In genomic region chr5:145681686-145682085, GRCh38 we compare ENCODE assay signal across 1 cellular context.
A peak's percentile ranks its signal among the peaks of the same experiment; 100 is the strongest.
TF ChIP-seq lines count a peak whose summit lies in the region.

No MANE protein-coding gene starts in this region.

TF ChIP-seq in HepG2, 621 proteins besides CTCF, POLR2A, EP300 and RAD21 (continued from another document and continues in another):
- no peak for TF ChIP-seq GMEB2 (CRISPR knock-in tag; IDR thresholded peaks at IDR 0.05; ENCODE audit: low read depth)
- no peak for TF ChIP-seq MXD3 (CRISPR knock-in tag; IDR thresholded peaks at IDR 0.05)
- peak; percentile 83; the same call in 1 of the 2 replicates for TF ChIP-seq PITX1 (CRISPR knock-in tag; IDR thresholded peaks at IDR 0.05)
- no peak for TF ChIP-seq NFIC (IDR thresholded peaks at IDR 0.05; ENCODE audit: low read length)
- no peak for TF ChIP-seq SIX1 (CRISPR knock-in tag; IDR thresholded peaks at IDR 0.05; ENCODE audit: borderline replicate concordance)
- TF ChIP-seq NFYC (CRISPR knock-in tag; IDR thresholded peaks at IDR 0.05): no peak
- peak in 1 of 2 experiments; percentile 52; a peak in 2 of 4 replicates for TF ChIP-seq MAFK (conservative IDR thresholded peaks at IDR 0.05 in 1 of 2, IDR thresholded peaks at IDR 0.05 in 1 of 2; ENCODE audit: low read length in 2 of 2)
- no peak for TF ChIP-seq ZNF570 (CRISPR knock-in tag; IDR thresholded peaks at IDR 0.05; ENCODE audit: borderline replicate concordance)
- no peak for TF ChIP-seq AHDC1 (CRISPR knock-in tag; IDR thresholded peaks at IDR 0.05; ENCODE audit: borderline replicate concordance)
- no peak for TF ChIP-seq ZNF326 (CRISPR knock-in tag; IDR thresholded peaks at IDR 0.05; ENCODE audit: borderline replicate concordance)
- no peak for TF ChIP-seq ZFP37 (CRISPR knock-in tag; IDR thresholded peaks at IDR 0.05; ENCODE audit: borderline replicate concordance)
- TF ChIP-seq ZNF468 (CRISPR knock-in tag; IDR thresholded peaks at IDR 0.05): no peak
- no peak for TF ChIP-seq ZNF337 (CRISPR knock-in tag; IDR thresholded peaks at IDR 0.05; ENCODE audit: borderline replicate concordance, low read depth)
- no peak for TF ChIP-seq ZNF484 (CRISPR knock-in tag; IDR thresholded peaks at IDR 0.05; ENCODE audit: borderline replicate concordance, low read depth)
- TF ChIP-seq SP140L (CRISPR knock-in tag; IDR thresholded peaks at IDR 0.05; ENCODE audit: borderline replicate concordance): no peak
- peak; percentile 16; the same call in 1 of the 2 replicates for TF ChIP-seq HNF4G (IDR thresholded peaks at IDR 0.05; ENCODE audit: borderline replicate concordance, low read depth, low read length)
- no peak for TF ChIP-seq HNF4G (CRISPR knock-in tag; IDR thresholded peaks at IDR 0.05; ENCODE audit: borderline replicate concordance, low read depth)
- TF ChIP-seq HNF4A (CRISPR knock-in tag; IDR thresholded peaks at IDR 0.05): peak; percentile 34; the same call in 1 of the 2 replicates
- TF ChIP-seq GABPB1 (CRISPR knock-in tag; IDR thresholded peaks at IDR 0.05): no peak
- no peak for TF ChIP-seq RARG (CRISPR knock-in tag; IDR thresholded peaks at IDR 0.05; ENCODE audit: low read depth)
- no peak for TF ChIP-seq CCDC6 (CRISPR knock-in tag; IDR thresholded peaks at IDR 0.05)
- TF ChIP-seq ZNF124 (CRISPR knock-in tag; IDR thresholded peaks at IDR 0.05): 0 out of 2 replicates have a peak, but pooled peaks have one; percentile 30
- TF ChIP-seq THAP11 (CRISPR knock-in tag; IDR thresholded peaks at IDR 0.05): peak; percentile 69
- no peak for TF ChIP-seq KAT7 (CRISPR knock-in tag; IDR thresholded peaks at IDR 0.05; ENCODE audit: borderline replicate concordance)
- no peak for TF ChIP-seq HOXD1 (CRISPR knock-in tag; IDR thresholded peaks at IDR 0.05)
- TF ChIP-seq THYN1 (CRISPR knock-in tag; IDR thresholded peaks at IDR 0.05; ENCODE audit: borderline replicate concordance, low read depth): no peak
- TF ChIP-seq ZFP1 (CRISPR knock-in tag; IDR thresholded peaks at IDR 0.05): 0 out of 2 replicates have a peak, but pooled peaks have one; percentile 12
- no peak for TF ChIP-seq ZNF646 (CRISPR knock-in tag; IDR thresholded peaks at IDR 0.05)
- TF ChIP-seq ZNF382 (CRISPR knock-in tag; IDR thresholded peaks at IDR 0.05; ENCODE audit: borderline replicate concordance): no peak
- TF ChIP-seq ZNF264 (CRISPR knock-in tag; IDR thresholded peaks at IDR 0.05): no peak
- TF ChIP-seq TEAD2 (CRISPR knock-in tag; IDR thresholded peaks at IDR 0.05): no peak
- TF ChIP-seq IKZF1 (IDR thresholded peaks at IDR 0.05): no peak
- no peak for TF ChIP-seq HOXA5 (CRISPR knock-in tag; IDR thresholded peaks at IDR 0.05)
- no peak for TF ChIP-seq ZNF275 (CRISPR knock-in tag; IDR thresholded peaks at IDR 0.05; ENCODE audit: borderline replicate concordance)
- TF ChIP-seq ZNF747 (CRISPR knock-in tag; IDR thresholded peaks at IDR 0.05; ENCODE audit: borderline replicate concordance): no peak
- TF ChIP-seq HNF1A (IDR thresholded peaks at IDR 0.05; ENCODE audit: low read depth): no peak
- no peak for TF ChIP-seq HNF1A (CRISPR knock-in tag; IDR thresholded peaks at IDR 0.05; ENCODE audit: borderline replicate concordance)
- no peak for TF ChIP-seq ZNF205 (CRISPR knock-in tag; IDR thresholded peaks at IDR 0.05)
- TF ChIP-seq ZNF576 (CRISPR knock-in tag; IDR thresholded peaks at IDR 0.05): no peak
- TF ChIP-seq ZNF256 (CRISPR knock-in tag; conservative IDR thresholded peaks at IDR 0.05): no peak
- no peak for TF ChIP-seq ARNTL (CRISPR knock-in tag; IDR thresholded peaks at IDR 0.05)
- no peak for TF ChIP-seq PRMT3 (CRISPR knock-in tag; IDR thresholded peaks at IDR 0.05; ENCODE audit: borderline replicate concordance, low read depth)
- no peak for TF ChIP-seq PHF5A (CRISPR knock-in tag; IDR thresholded peaks at IDR 0.05; ENCODE audit: low read depth, unreplicated experiment)
- TF ChIP-seq ZNF549 (CRISPR knock-in tag; IDR thresholded peaks at IDR 0.05): no peak
